Comparison of ENCODE assay signal across 12 cellular contexts in the genomic region with DNA sequence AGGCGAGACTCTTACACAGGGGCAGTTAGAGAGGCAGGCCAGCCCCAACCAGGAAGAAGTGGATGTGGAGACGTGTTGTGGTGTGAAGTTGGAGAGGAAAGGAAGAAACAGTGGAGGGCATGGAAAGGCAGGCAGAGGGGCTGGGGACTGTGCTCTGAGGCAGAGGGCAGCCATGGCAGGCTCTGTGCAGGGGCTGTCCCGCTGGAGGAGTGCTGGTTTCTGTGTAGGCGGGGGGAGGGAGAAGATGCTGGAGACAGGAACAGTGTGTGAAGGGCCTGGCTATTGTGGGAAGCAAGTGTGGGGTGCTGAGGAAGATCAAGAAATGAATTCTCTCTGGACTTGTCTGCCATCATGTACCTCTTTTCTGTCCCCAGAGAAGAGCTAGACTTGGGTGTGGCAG. TPM values are rescaled to one million over a fixed set of nuclear protein-coding genes. Genes with fewer than 3 reads are reported as not detected.
DNase-seq lines count a peak whose midpoint lies in the region; ATAC-seq and TF ChIP-seq lines count a peak whose summit lies in the region.
"Had no signal": no experiment of that assay in that cellular context is flagged by ENCODE, and none has a peak within 500 bp of the region (broad histone marks: within the 10 kb centered on the region; RNA-seq: fewer than 3 reads in every experiment).

No MANE protein-coding gene starts in this region.

- no peak for TF ChIP-seq POLR2A in gastroesophageal sphincter (IDR thresholded peaks at IDR 0.05)

- H2BK15ac ChIP-seq in mesendoderm (replicated peaks; ENCODE audit: low read depth), result no peak overlapping the region

- H3K79me1 ChIP-seq in mesendoderm (ENCODE audit: low read length), result peaks cover 26% of the 10 kb centered on the region

- H3K4ac ChIP-seq in mesendoderm (ENCODE audit: low read depth, low read length), result peak overlapping the region; percentile 22

- no peaks in the 10 kb centered on the region for H3K27me3 Mint-ChIP-seq in CD8-positive, alpha-beta memory T cell
- no peaks in the 10 kb centered on the region for H3K27me3 Mint-ChIP-seq in activated naive CD8-positive, alpha-beta T cell
- no peaks in the 10 kb centered on the region for H3K27me3 Mint-ChIP-seq in progenitor cell of endocrine pancreas
- H3K27me3 Mint-ChIP-seq: B cell had no signal

- peak overlapping the region; percentile 43 for H3K18ac ChIP-seq in mesendoderm (ENCODE audit: low read length)

- no peaks in the 10 kb centered on the region for H3K9me3 ChIP-seq in BLaER1
- no peaks in the 10 kb centered on the region for H3K9me3 ChIP-seq in CD8-positive, alpha-beta memory T cell (ENCODE audit: low read length)
- H3K9me3 ChIP-seq in gastroesophageal sphincter, result no peaks in the 10 kb centered on the region
- H3K9me3 ChIP-seq: SJCRH30, testis had no signal

- H3K36me3 ChIP-seq in BLaER1, result peaks cover 16% of the 10 kb centered on the region
- H3K36me3 ChIP-seq in CD8-positive, alpha-beta memory T cell (ENCODE audit: insufficient read depth, low read length), result peaks cover under 1% of the 10 kb centered on the region
- peaks cover 2% of the 10 kb centered on the region for H3K36me3 ChIP-seq in mesendoderm (ENCODE audit: control insufficient read depth, insufficient read depth, low read length)
- H3K36me3 ChIP-seq in gastroesophageal sphincter, result peaks cover 0 to 7% of the 10 kb centered on the region in 2 donors

- H3K4me2 ChIP-seq in BLaER1 (no peak overlapping the region), mesendoderm (ENCODE audit: low read length) (no peak overlapping the region)

- peak overlapping the region; percentile 97 for H2AK5ac ChIP-seq in mesendoderm (ENCODE audit: low read length)

- TF ChIP-seq CTCF in gastroesophageal sphincter (IDR thresholded peaks at IDR 0.05), result no peak
- no peak for TF ChIP-seq CTCF in progenitor cell of endocrine pancreas (IDR thresholded peaks at IDR 0.05; ENCODE audit: unreplicated experiment)

- H3K4me3 Mint-ChIP-seq in CD8-positive, alpha-beta memory T cell, result no peak overlapping the region
- no peak overlapping the region for H3K4me3 Mint-ChIP-seq in activated naive CD8-positive, alpha-beta T cell
- no peak overlapping the region for H3K4me3 Mint-ChIP-seq in progenitor cell of endocrine pancreas (ENCODE audit: low read depth)
- H3K4me3 Mint-ChIP-seq: B cell, nephron had no signal

- H3K4me3 ChIP-seq in BLaER1, result no peak overlapping the region
- H3K4me3 ChIP-seq in CD8-positive, alpha-beta memory T cell (ENCODE audit: low read length), result no peak overlapping the region
- no peak overlapping the region for H3K4me3 ChIP-seq in mesendoderm (ENCODE audit: low read length)
- H3K4me3 ChIP-seq in gastroesophageal sphincter, result no peak overlapping the region
- H3K4me3 ChIP-seq: SJCRH30, testis had no signal

- no CpG with 5 or more reads among the region's 4 CpGs for WGBS in mesendoderm (ENCODE audit: extremely low coverage, insufficient coverage, low lambda C conversion rate)
- WGBS in gastroesophageal sphincter (ENCODE audit: low coverage in 1 of 2), 2 donors, result 76 to 85% methylated on average over 3 to 4 of the region's 4 CpGs

- peak overlapping the region; percentile 75 for H3K56ac ChIP-seq in mesendoderm (ENCODE audit: low read length)

- H2BK5ac ChIP-seq in mesendoderm (ENCODE audit: low read length), result peak overlapping the region; percentile 97

- H3K27ac Mint-ChIP-seq in CD8-positive, alpha-beta memory T cell, result peak overlapping the region in 7 of 8 donors; percentile 36 to 93 (median 64)
- H3K27ac Mint-ChIP-seq in activated naive CD8-positive, alpha-beta T cell, result peak overlapping the region; percentile 75
- H3K27ac Mint-ChIP-seq in progenitor cell of endocrine pancreas, result no peak overlapping the region
- H3K27ac Mint-ChIP-seq: nephron had no signal

- no peaks in the 10 kb centered on the region for H3K27me3 ChIP-seq in BLaER1
- H3K27me3 ChIP-seq in CD8-positive, alpha-beta memory T cell (ENCODE audit: insufficient read depth, low read length, poor library complexity, severe bottlenecking), result no peaks in the 10 kb centered on the region
- no peaks in the 10 kb centered on the region for H3K27me3 ChIP-seq in mesendoderm (ENCODE audit: insufficient read depth, low read length, poor library complexity)
- no peaks in the 10 kb centered on the region for H3K27me3 ChIP-seq in gastroesophageal sphincter
- H3K27me3 ChIP-seq: SJCRH30, testis had no signal

- POLR2A ChIA-PET in CD8-positive, alpha-beta memory T cell (lab: Charles Lee), result no interaction called here

- H3K79me2 ChIP-seq in mesendoderm (ENCODE audit: control insufficient read depth, insufficient read depth, low read length), result peaks cover 10% of the 10 kb centered on the region

- no peaks in the 10 kb centered on the region for H3K9me3 Mint-ChIP-seq in CD8-positive, alpha-beta memory T cell
- no peaks in the 10 kb centered on the region for H3K9me3 Mint-ChIP-seq in activated naive CD8-positive, alpha-beta T cell (ENCODE audit: low read depth)
- H3K9me3 Mint-ChIP-seq in progenitor cell of endocrine pancreas (ENCODE audit: low read depth), result no peaks in the 10 kb centered on the region
- H3K9me3 Mint-ChIP-seq: nephron had no signal

- H3K4me1 Mint-ChIP-seq in CD8-positive, alpha-beta memory T cell, result peaks cover 25 to 28% (median 25%) of the 10 kb centered on the region in 3 donors
- peaks cover 29% of the 10 kb centered on the region for H3K4me1 Mint-ChIP-seq in activated naive CD8-positive, alpha-beta T cell (ENCODE audit: low read depth)
- H3K4me1 Mint-ChIP-seq in progenitor cell of endocrine pancreas (ENCODE audit: low read depth), result peaks cover 9% of the 10 kb centered on the region

- CTCF ChIA-PET in CD8-positive, alpha-beta memory T cell (lab: Charles Lee), result interaction anchor here (0.9 kb wide), 1 partner anchor 21 kb away, joined by 4 read pairs; a partner anchor contains a TSS

- no peak for DNase-seq in CD8-positive, alpha-beta memory T cell
- DNase-seq in mesendoderm (no peak), DMS 273 (lab: John Stamatoyannopoulos, UW; ENCODE audit: unreplicated experiment) (no peak), progenitor cell of endocrine pancreas (ENCODE audit: low spot score, unreplicated experiment) (no peak)
- DNase-seq: SJCRH30, testis had no signal

- peaks cover 16% of the 10 kb centered on the region; the same call in 1 of the 2 replicates for H4K20me1 ChIP-seq in BLaER1

- no peak for TF ChIP-seq EP300 in gastroesophageal sphincter (IDR thresholded peaks at IDR 0.05)

- H4K5ac ChIP-seq in mesendoderm (ENCODE audit: low read length), result no peak overlapping the region

- ATAC-seq in gastroesophageal sphincter (no peak), HG03175 (IDR thresholded peaks at IDR 0.05; ENCODE audit: unreplicated experiment) (no peak)

- H3K27ac ChIP-seq in BLaER1 (peak overlapping the region; percentile 41; the same call in 1 of the 2 replicates), mesendoderm (ENCODE audit: low read depth, low read length) (peak overlapping the region; percentile 31), gastroesophageal sphincter (no peak overlapping the region)
- H3K27ac ChIP-seq in CD8-positive, alpha-beta memory T cell (ENCODE audit: low read depth, low read length), result no peak overlapping the region
- H3K27ac ChIP-seq: SJCRH30, testis had no signal

- peaks cover 0 to 17% (median 8%) of the 10 kb centered on the region in 3 donors for H3K36me3 Mint-ChIP-seq in CD8-positive, alpha-beta memory T cell
- H3K36me3 Mint-ChIP-seq in activated naive CD8-positive, alpha-beta T cell, result peaks cover 5% of the 10 kb centered on the region
- peaks cover 1% of the 10 kb centered on the region for H3K36me3 Mint-ChIP-seq in progenitor cell of endocrine pancreas (ENCODE audit: insufficient read depth)

- no peak overlapping the region for H4K8ac ChIP-seq in mesendoderm (ENCODE audit: low read depth, low read length)

- H3K4me1 ChIP-seq in BLaER1, result peaks cover 12% of the 10 kb centered on the region
- H3K4me1 ChIP-seq in CD8-positive, alpha-beta memory T cell (ENCODE audit: insufficient read depth, low read length), result peaks cover 14% of the 10 kb centered on the region
- peaks cover 35% of the 10 kb centered on the region for H3K4me1 ChIP-seq in mesendoderm (ENCODE audit: control insufficient read depth, low read depth, low read length)
- peaks cover 0 to 11% (median 0%) of the 10 kb centered on the region in 3 donors for H3K4me1 ChIP-seq in gastroesophageal sphincter
- H3K4me1 ChIP-seq: testis had no signal

- H3K23ac ChIP-seq in mesendoderm (ENCODE audit: low read length), result peak overlapping the region; percentile 59

- H3K9ac ChIP-seq in BLaER1, result no peak overlapping the region
- peak overlapping the region; percentile 64 for H3K9ac ChIP-seq in mesendoderm (ENCODE audit: low read length)

- H2BK120ac ChIP-seq in mesendoderm (ENCODE audit: low read depth, low read length), result no peak overlapping the region

RNA-seq across cellular contexts. Expression of a gene that starts 21.0 kb away (rescaled TPM):
- total RNA-seq in CD8-positive, alpha-beta memory T cell, result 10 to 100 TPM; 46.9 to 55.5 TPM
- polyA plus RNA-seq in CD8-positive, alpha-beta memory T cell, result 63.6 TPM
- polyA plus RNA-seq in mesendoderm (2013, experiment 1 of 2), result 13.6 TPM
- polyA plus RNA-seq in mesendoderm (2013, experiment 2 of 2), result 13.7 TPM
- 10 to 100 TPM; 33.9 to 66.9 (median 44.1) TPM for total RNA-seq in gastroesophageal sphincter
- 25.2 and 25.9 TPM in 2 replicates for total RNA-seq in progenitor cell of endocrine pancreas

RNA-seq across cellular contexts. Expression of a gene that starts 28.1 kb away (rescaled TPM):
- 1,000 to 10,000 TPM; 4,419 to 4,492 TPM for total RNA-seq in CD8-positive, alpha-beta memory T cell
- polyA plus RNA-seq in CD8-positive, alpha-beta memory T cell, result 1,182 TPM
- 3,121 TPM for polyA plus RNA-seq in mesendoderm (2013, experiment 1 of 2)
- 3,136 TPM for polyA plus RNA-seq in mesendoderm (2013, experiment 2 of 2)
- 1,000 to 10,000 TPM; 3,015 to 4,496 (median 4,021) TPM for total RNA-seq in gastroesophageal sphincter
- 2,572 and 2,630 TPM in 2 replicates for total RNA-seq in progenitor cell of endocrine pancreas

RNA-seq across cellular contexts. Expression of a gene that starts 28.6 kb away (rescaled TPM):
- 10 to 100 TPM; 35.8 to 43.8 TPM for total RNA-seq in CD8-positive, alpha-beta memory T cell
- 10.8 TPM for polyA plus RNA-seq in CD8-positive, alpha-beta memory T cell
- 38.0 TPM for polyA plus RNA-seq in mesendoderm (2013, experiment 1 of 2)
- polyA plus RNA-seq in mesendoderm (2013, experiment 2 of 2), result 38.4 TPM
- total RNA-seq in gastroesophageal sphincter (1 to 10 TPM; 2.0 to 6.0 (median 2.9) TPM), progenitor cell of endocrine pancreas (22.5 and 23.3 TPM in 2 replicates)

Comparison
In these comparisons a context has a peak if more than half of its experiments do, and no peak if none do; other contexts are left out.
1. H3K27ac ChIP-seq: peak in BLaER1 (single experiment) and mesendoderm (single experiment); none in CD8-positive, alpha-beta memory T cell (single experiment) and gastroesophageal sphincter (0 of 4).